Comparison of ENCODE assay signal across 26 cellular contexts in the genomic region with DNA sequence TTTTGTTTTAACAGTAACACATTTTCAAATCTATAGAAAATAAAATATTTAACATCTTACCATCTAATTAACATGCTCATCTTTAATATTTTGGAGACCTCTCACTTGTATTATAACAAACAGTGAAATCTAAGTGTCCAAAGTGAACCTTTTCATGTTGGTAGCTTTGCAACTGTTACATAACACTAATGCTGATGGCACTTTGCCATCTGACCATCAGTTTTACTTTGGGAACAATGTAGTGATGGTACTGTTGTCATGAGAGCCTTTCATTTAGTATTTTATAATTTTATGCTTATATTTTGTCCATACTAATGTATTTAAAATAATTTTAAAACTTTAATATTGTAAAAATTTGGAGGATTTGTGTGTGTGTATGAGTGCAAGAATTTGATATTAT.
"Had no signal": no experiment of that assay in that cellular context is flagged by ENCODE, and none has a peak within 500 bp of the region (broad histone marks: within the 10 kb centered on the region; RNA-seq: fewer than 3 reads in every experiment).

No MANE protein-coding gene starts in this region.

- H3K27ac ChIP-seq: esophagus muscularis mucosa, foreskin keratinocyte, heart left ventricle, neural progenitor cell, right atrium auricular region, suprapubic skin, tibial artery, upper lobe of right lung had no signal

- DNase-seq: activated CD4-positive, alpha-beta T cell treated with anti-CD3 and anti-CD28 coated beads for 36 hours; activated CD4-positive, CD25-positive, alpha-beta regulatory T cell; activated CD8-positive, alpha-beta memory T cell treated with anti-CD3 and anti-CD28 coated beads, Interleukin-2, amount 10 ng/mL, durations not matched to agents 7 days and 5 days; activated CD8-positive, alpha-beta T cell treated with anti-CD3 and anti-CD28 coated beads, Interleukin-2, amount 10 ng/mL, durations not matched to agents 7 days and 5 days; activated naive CD8-positive, alpha-beta T cell treated with anti-CD3 and anti-CD28 coated beads, Interleukin-2, amount 50 U/mL, for 24 hours; activated T-cell treated with anti-CD3 and anti-CD28 coated beads, Interleukin-2, amount 50 U/mL, for 48 hours; amygdala; dermis blood vessel endothelial cell; effector CD4-positive, alpha-beta T cell; foreskin keratinocyte; heart left ventricle; hypothalamus; immature natural killer cell; kidney; left colon; mesendoderm; natural killer cell; stimulated activated CD4-positive, alpha-beta T cell treated with anti-CD3 and anti-CD28 coated beads, Interleukin-15, amount 100 ng/mL, for 24 hours; stimulated activated CD4-positive, alpha-beta T cell treated with anti-CD3 and anti-CD28 coated beads, Interleukin-2, amount 100 ng/mL, for 24 hours; stimulated activated naive B cell treated with anti-CD40 and anti-IgM and Interleukin-4, amounts not matched to agents 10 μg/mL and 1 μg/mL and 100 μg/mL, for 72 hours; tibial artery; upper lobe of right lung had no signal

- ATAC-seq: activated CD4-positive, alpha-beta T cell treated with anti-CD3 and anti-CD28 coated beads for 36 hours; activated CD8-positive, alpha-beta memory T cell treated with anti-CD3 and anti-CD28 coated beads, Interleukin-2, amount 10 ng/mL, durations not matched to agents 7 days and 5 days; activated CD8-positive, alpha-beta T cell treated with anti-CD3 and anti-CD28 coated beads, Interleukin-2, amount 10 ng/mL, durations not matched to agents 7 days and 5 days; activated naive CD8-positive, alpha-beta T cell treated with anti-CD3 and anti-CD28 coated beads, Interleukin-2, amount 50 U/mL, for 24 hours; foreskin keratinocyte; heart left ventricle; left colon; natural killer cell; stimulated activated naive B cell treated with anti-CD40 and anti-IgM and Interleukin-4, amounts not matched to agents 10 μg/mL and 1 μg/mL and 100 μg/mL, for 72 hours; upper lobe of right lung had no signal
